Comparison of ENCODE assay signal across 27 cellular contexts in genomic region chr5:156388233-156388632, GRCh38.
"Had no signal": no experiment of that assay in that cellular context is flagged by ENCODE, and none has a peak within 500 bp of the region (broad histone marks: within the 10 kb centered on the region; RNA-seq: fewer than 3 reads in every experiment).

No MANE protein-coding gene starts in this region.

- H3K9ac ChIP-seq: neural progenitor cell, parathyroid adenoma had no signal

- H3K27me3 Mint-ChIP-seq: progenitor cell of endocrine pancreas; stimulated activated naive B cell treated with anti-CD40 and anti-IgM and Interleukin-4, amounts not matched to agents 10 μg/mL and 1 μg/mL and 100 μg/mL, for 72 hours; stimulated activated naive CD8-positive, alpha-beta T cell treated with anti-CD3 and anti-CD28 coated beads, Interleukin-15, Interleukin-2, amounts not matched to agents 100 ng/mL and 50 ng/mL, for 24 hours had no signal

- H2AFZ ChIP-seq: neural progenitor cell, parathyroid adenoma had no signal

- H3K27me3 ChIP-seq: neural progenitor cell, ovary, right lobe of liver, sigmoid colon, stomach, thyroid gland, tibial nerve, upper lobe of left lung, vagina had no signal

- H3K4me3 ChIP-seq: neural progenitor cell, ovary, psoas muscle, right lobe of liver, sigmoid colon, stomach, thoracic aorta, thyroid gland, tibial nerve, upper lobe of left lung, vagina had no signal

- H3K9me3 ChIP-seq: ovary, psoas muscle, right lobe of liver, sigmoid colon, thoracic aorta, thyroid gland, tibial nerve, upper lobe of left lung, vagina had no signal

- H3K27ac Mint-ChIP-seq: natural killer cell treated with Interleukin-12 subunit alpha and Interleukin-12 subunit beta and Interleukin-15 and Interleukin-18, amount 100 ng/mL, for 72 hours; neural progenitor cell; stimulated activated effector memory CD8-positive, alpha-beta T cell treated with anti-CD3 and anti-CD28 coated beads, Interleukin-12 subunit alpha, Interleukin-12 subunit beta, amount 100 ng/mL, for 72 hours; stimulated activated naive B cell treated with anti-CD40 and anti-IgM and Interleukin-4, amounts not matched to agents 10 μg/mL and 1 μg/mL and 100 μg/mL, for 72 hours; stimulated activated naive CD8-positive, alpha-beta T cell treated with anti-CD3 and anti-CD28 coated beads, Interleukin-15, Interleukin-2, amounts not matched to agents 100 ng/mL and 50 ng/mL, for 24 hours had no signal

- DNase-seq: occipital lobe; ovary; posterior cingulate gyrus; psoas muscle; right cardiac atrium; right lobe of liver; sigmoid colon; small intestine; stimulated activated CD4-positive, alpha-beta T cell treated with anti-CD3 and anti-CD28 coated beads, Interleukin-15, amount 100 ng/mL, for 24 hours; stimulated activated CD4-positive, alpha-beta T cell treated with anti-CD3 and anti-CD28 coated beads, Interleukin-2, amount 100 ng/mL, for 24 hours; stimulated activated CD4-positive, alpha-beta T cell treated with anti-CD3 and anti-CD28 coated beads, Interleukin-2, amount 100 ng/mL, for 48 hours; stimulated activated CD4-positive, alpha-beta T cell treated with anti-CD3 and anti-CD28 coated beads, Interleukin-4, amount 100 ng/mL, for 24 hours; stimulated activated naive B cell treated with anti-CD40 and anti-IgM and Interleukin-4, amounts not matched to agents 10 μg/mL and 1 μg/mL and 100 μg/mL, for 72 hours; stimulated activated naive CD4-positive, alpha-beta T cell treated with Interleukin-2 at 50 U/mL for 16 hours; stomach; thyroid gland; trophoblast cell; upper lobe of left lung had no signal

- H3K4me2 ChIP-seq: neural progenitor cell had no signal

- H3K4me1 ChIP-seq: neural progenitor cell, parathyroid adenoma, right lobe of liver, stomach, thyroid gland, tibial nerve, upper lobe of left lung had no signal

- H3K36me3 ChIP-seq: neural progenitor cell, ovary, right lobe of liver, sigmoid colon, stomach, thoracic aorta, thyroid gland, tibial nerve, upper lobe of left lung, vagina had no signal

- ATAC-seq: natural killer cell treated with Interleukin-12 subunit alpha and Interleukin-12 subunit beta and Interleukin-15 and Interleukin-18, amount 100 ng/mL, for 72 hours; psoas muscle; right cardiac atrium; right lobe of liver; stimulated activated effector memory CD8-positive, alpha-beta T cell treated with anti-CD3 and anti-CD28 coated beads, Interleukin-12 subunit alpha, Interleukin-12 subunit beta, amount 100 ng/mL, for 72 hours; stimulated activated naive B cell treated with anti-CD40 and anti-IgM and Interleukin-4, amounts not matched to agents 10 μg/mL and 1 μg/mL and 100 μg/mL, for 72 hours had no signal

- H3K36me3 Mint-ChIP-seq: natural killer cell treated with Interleukin-12 subunit alpha and Interleukin-12 subunit beta and Interleukin-15 and Interleukin-18, amount 100 ng/mL, for 72 hours; neural progenitor cell; stimulated activated effector memory CD8-positive, alpha-beta T cell treated with anti-CD3 and anti-CD28 coated beads, Interleukin-12 subunit alpha, Interleukin-12 subunit beta, amount 100 ng/mL, for 72 hours; stimulated activated naive B cell treated with anti-CD40 and anti-IgM and Interleukin-4, amounts not matched to agents 10 μg/mL and 1 μg/mL and 100 μg/mL, for 72 hours had no signal

- H3K9me3 Mint-ChIP-seq: natural killer cell treated with Interleukin-12 subunit alpha and Interleukin-12 subunit beta and Interleukin-15 and Interleukin-18, amount 100 ng/mL, for 72 hours; neural progenitor cell; stimulated activated effector memory CD8-positive, alpha-beta T cell treated with anti-CD3 and anti-CD28 coated beads, Interleukin-12 subunit alpha, Interleukin-12 subunit beta, amount 100 ng/mL, for 72 hours; stimulated activated naive B cell treated with anti-CD40 and anti-IgM and Interleukin-4, amounts not matched to agents 10 μg/mL and 1 μg/mL and 100 μg/mL, for 72 hours; stimulated activated naive CD8-positive, alpha-beta T cell treated with anti-CD3 and anti-CD28 coated beads, Interleukin-15, Interleukin-2, amounts not matched to agents 100 ng/mL and 50 ng/mL, for 24 hours had no signal

- H3K27ac ChIP-seq: neural progenitor cell, ovary, parathyroid adenoma, psoas muscle, right lobe of liver, sigmoid colon, stomach, thoracic aorta, thyroid gland, tibial nerve, upper lobe of left lung, vagina had no signal

- H3K4me1 Mint-ChIP-seq: neural progenitor cell; stimulated activated effector memory CD8-positive, alpha-beta T cell treated with anti-CD3 and anti-CD28 coated beads, Interleukin-12 subunit alpha, Interleukin-12 subunit beta, amount 100 ng/mL, for 72 hours; stimulated activated naive B cell treated with anti-CD40 and anti-IgM and Interleukin-4, amounts not matched to agents 10 μg/mL and 1 μg/mL and 100 μg/mL, for 72 hours had no signal

- H3K4me3 Mint-ChIP-seq: natural killer cell treated with Interleukin-12 subunit alpha and Interleukin-12 subunit beta and Interleukin-15 and Interleukin-18, amount 100 ng/mL, for 72 hours; neural progenitor cell; stimulated activated effector memory CD8-positive, alpha-beta T cell treated with anti-CD3 and anti-CD28 coated beads, Interleukin-12 subunit alpha, Interleukin-12 subunit beta, amount 100 ng/mL, for 72 hours; stimulated activated naive B cell treated with anti-CD40 and anti-IgM and Interleukin-4, amounts not matched to agents 10 μg/mL and 1 μg/mL and 100 μg/mL, for 72 hours; stimulated activated naive CD8-positive, alpha-beta T cell treated with anti-CD3 and anti-CD28 coated beads, Interleukin-15, Interleukin-2, amounts not matched to agents 100 ng/mL and 50 ng/mL, for 24 hours had no signal
